ENCODE assay signal across 25 cellular contexts in the genomic region with DNA sequence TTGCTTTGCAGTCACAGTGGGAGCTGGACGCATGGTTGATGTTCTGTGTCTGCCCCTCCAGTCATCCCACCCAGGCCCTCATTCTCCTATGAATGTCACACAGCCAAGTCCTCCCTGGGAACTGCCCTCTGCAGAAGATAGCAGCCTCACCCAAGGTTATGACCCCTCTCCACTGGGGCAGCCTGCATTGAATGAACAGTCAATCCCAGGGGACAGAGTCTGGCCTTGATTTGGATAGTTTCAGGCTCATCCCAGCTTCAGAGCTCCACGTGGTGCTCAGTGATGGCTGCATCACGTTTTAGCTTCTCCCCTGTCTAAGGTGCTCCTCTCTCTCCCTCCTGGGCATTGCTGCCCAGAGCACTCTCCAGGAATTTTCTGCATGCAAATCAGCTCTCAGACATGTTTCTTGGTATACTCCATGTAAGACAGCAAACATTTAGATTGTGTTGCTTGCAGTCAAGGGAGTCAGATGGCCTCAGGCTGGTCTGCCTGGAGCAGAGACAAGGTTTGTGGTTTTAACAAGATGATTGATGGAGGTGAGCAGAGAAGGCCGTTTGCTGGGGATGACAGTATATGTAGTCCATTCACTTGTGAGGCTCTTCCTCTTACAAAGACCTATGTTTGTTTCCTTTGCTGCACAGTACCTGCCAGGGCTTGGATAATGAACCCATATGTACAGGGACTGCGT. TPM values are rescaled to one million over a fixed set of nuclear protein-coding genes. Genes with fewer than 3 reads are reported as not detected.
DNase-seq lines count a peak whose midpoint lies in the region; ATAC-seq and FAIRE-seq lines count a peak whose summit lies in the region.
"Had no signal": no experiment of that assay in that cellular context is flagged by ENCODE, and none has a peak within 500 bp of the region (broad histone marks: within the 10 kb centered on the region; RNA-seq: fewer than 3 reads in every experiment).

No MANE protein-coding gene starts in this region.

- FAIRE-seq in frontal cortex (lab: Jason Lieb, UNC), result no peak
- FAIRE-seq: A204.1, GM12892, GM18507, HTR-8/SVneo had no signal

- H3K4me2 ChIP-seq in BLaER1, result peak overlapping the region; percentile 68

- no peaks in the 10 kb centered on the region for H3K36me3 Mint-ChIP-seq in T-helper 17 cell (ENCODE audit: low read depth)
- H3K36me3 Mint-ChIP-seq: CD4-positive, CD25-positive, alpha-beta regulatory T cell; IgD-negative memory B cell had no signal

- no peak overlapping the region for H3K27ac Mint-ChIP-seq in T-helper 17 cell
- H3K27ac Mint-ChIP-seq: CD4-positive, CD25-positive, alpha-beta regulatory T cell; CD8-positive, alpha-beta memory T cell; IgD-negative memory B cell had no signal

- no peaks in the 10 kb centered on the region for H4K20me1 ChIP-seq in BLaER1

- H3K27me3 ChIP-seq in BLaER1, result no peaks in the 10 kb centered on the region

- H3K4me1 Mint-ChIP-seq in T-helper 17 cell, result peaks cover 2% of the 10 kb centered on the region
- H3K4me1 Mint-ChIP-seq: CD4-positive, CD25-positive, alpha-beta regulatory T cell; CD8-positive, alpha-beta memory T cell; IgD-negative memory B cell had no signal

- H3K9me3 ChIP-seq in BLaER1 (peaks cover 42% of the 10 kb centered on the region), T-helper 17 cell (ENCODE audit: control insufficient read depth, low read length, poor library complexity, severe bottlenecking) (no peaks in the 10 kb centered on the region)

- peaks cover 14% of the 10 kb centered on the region for H3K27me3 Mint-ChIP-seq in T-helper 17 cell

- no peak overlapping the region for H3K4me3 ChIP-seq in BLaER1

- ATAC-seq in T-helper 17 cell, result no peak
- no peak for ATAC-seq in HG03520 (IDR thresholded peaks at IDR 0.05; ENCODE audit: unreplicated experiment)

- H3K4me1 ChIP-seq in BLaER1, result peaks cover 71% of the 10 kb centered on the region

- no peak overlapping the region for H3K9ac ChIP-seq in BLaER1

- peak overlapping the region; percentile 13 for H3K4me3 Mint-ChIP-seq in T-helper 17 cell
- H3K4me3 Mint-ChIP-seq: CD4-positive, CD25-positive, alpha-beta regulatory T cell; CD8-positive, alpha-beta memory T cell; IgD-negative memory B cell had no signal

- peak overlapping the region; percentile 8; the same call in 1 of the 2 replicates for H3K27ac ChIP-seq in BLaER1

- DNase-seq in ELR (ENCODE audit: low read depth), result peak; percentile 3
- DNase-seq in T-helper 17 cell, result no peak
- DNase-seq in mesenteric fat pad (ENCODE audit: low spot score), result peak; percentile 51
- no peak for DNase-seq in frontal cortex (ENCODE audit: low spot score in 2 of 2)
- DNase-seq in activated effector memory CD4-positive, alpha-beta T cell treated with anti-CD3 and anti-CD28 coated beads, Interleukin-2, amount 50 U/mL, for 16 hours, result no peak
- DNase-seq: ACHN; C1 segment of cervical spinal cord; CD4-positive, CD25-positive, alpha-beta regulatory T cell; CD8-positive, alpha-beta memory T cell; COR-L47; DMS 273 treated with DMSO at 0.1 percent for 48 hours; DMS53; DND-41; EL; GDM1; HCEC 1CT; Karpas-422; KBM-7 had no signal

- H3K36me3 ChIP-seq in BLaER1, result no peaks in the 10 kb centered on the region

RNA-seq across cellular contexts. Expression of gene MSX1, which starts 56.1 kb away (rescaled TPM):
- total RNA-seq in T-helper 17 cell (not detected), mesenteric fat pad (38.9 TPM), frontal cortex (2.9 TPM)

Comparison
In these comparisons a context has a peak if more than half of its experiments do, and no peak if none do; other contexts are left out.
1. DNase-seq: peak in ELR (single experiment) and mesenteric fat pad (single experiment); none in T-helper 17 cell (0 of 3), frontal cortex (0 of 2) and activated effector memory CD4-positive, alpha-beta T cell treated with anti-CD3 and anti-CD28 coated beads, Interleukin-2, amount 50 U/mL, for 16 hours (single experiment).
2. RNA of gene MSX1, which starts 56.1 kb away (total RNA-seq): 38.9 TPM in mesenteric fat pad (single experiment); 2.9 TPM in frontal cortex (single experiment) and not detected in T-helper 17 cell; every median in the first group is over 10 times any median in the second.